ENCODE assay signal across 15 cellular contexts in the genomic region with DNA sequence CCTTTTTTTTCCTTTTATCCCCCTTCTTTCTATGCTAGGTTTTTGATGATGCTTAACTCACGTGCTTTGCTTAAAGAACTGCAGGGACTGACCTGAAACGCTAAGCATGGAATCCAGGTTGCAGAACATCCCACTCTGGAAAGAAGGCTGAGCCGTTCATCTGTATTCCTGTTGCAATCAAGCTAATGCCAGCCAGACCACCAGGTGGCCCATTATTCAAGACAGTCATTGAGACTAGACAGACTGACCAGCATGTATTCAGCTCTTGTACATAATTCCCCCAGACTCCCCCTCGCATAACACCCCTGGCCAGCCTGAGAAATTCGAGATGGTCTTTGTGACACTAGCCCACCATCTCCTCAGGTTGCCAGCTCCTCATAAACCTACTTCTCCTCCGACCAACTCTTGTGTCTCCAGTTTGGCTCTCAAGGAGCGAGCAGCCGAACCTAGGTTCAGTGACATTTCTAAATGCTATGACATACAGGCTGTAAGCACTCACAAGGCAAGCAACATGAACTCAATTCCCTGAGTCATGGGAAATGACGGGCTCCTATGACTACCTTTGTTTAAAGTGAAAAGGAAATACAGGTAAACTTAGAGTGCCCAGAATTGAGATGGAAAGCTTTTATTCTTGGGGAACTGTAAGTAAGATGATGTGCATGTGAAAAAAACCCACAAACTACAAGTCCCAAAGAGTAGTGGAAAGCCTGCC.
DNase-seq lines count a peak whose midpoint lies in the region; ATAC-seq, FAIRE-seq and TF ChIP-seq lines count a peak whose summit lies in the region.
"Had no signal": no experiment of that assay in that cellular context is flagged by ENCODE, and none has a peak within 500 bp of the region (broad histone marks: within the 10 kb centered on the region; RNA-seq: fewer than 3 reads in every experiment).

No MANE protein-coding gene starts in this region.

- H3K4me3 ChIP-seq in HFF-Myc (replicated peaks; ENCODE audit: low read depth, low read length) (no peak overlapping the region), PC-3 (ENCODE audit: low read length) (peak overlapping the region; percentile 11; the same call in 1 of the 2 replicates), H1 (ENCODE audit: extremely low read depth in 1 of 4, insufficient read depth in 2 of 4, low read depth in 3 of 4, low read length in 4 of 4) (no peak overlapping the region), neural progenitor cell (no peak overlapping the region)
- H3K4me3 ChIP-seq: esophagus muscularis mucosa, lung had no signal

- POLR2A ChIA-PET in PC-3 (lab: Charles Lee; ENCODE audit: unreplicated experiment), result no interaction called here
- POLR2A ChIA-PET in H1 (lab: Charles Lee; ENCODE audit: partially characterized antibody), result no interaction called here

- H4K5ac ChIP-seq in H1 (ENCODE audit: insufficient read length, low read depth, low read length), result no peak overlapping the region

- peaks cover 23% of the 10 kb centered on the region for H3K9me3 Mint-ChIP-seq in neural progenitor cell

- H3F3A ChIP-seq in PC-3 (ENCODE audit: low read length, unreplicated experiment) (no peaks in the 10 kb centered on the region), neural progenitor cell (ENCODE audit: low read depth) (no peaks in the 10 kb centered on the region)

- H3K14ac ChIP-seq in H1 (ENCODE audit: insufficient read length), result no peak overlapping the region

- H2BK5ac ChIP-seq in H1 (ENCODE audit: low read depth, low read length), result no peak overlapping the region

- H3K27ac Mint-ChIP-seq in neural progenitor cell, result no peak overlapping the region
- H3K27ac Mint-ChIP-seq: activated B cell treated with CpG ODN at 0.5 μM for 24 hours; activated naive CD4-positive, alpha-beta T cell treated with anti-CD3 and anti-CD28 coated beads, Interleukin-2, amount 10 ng/mL, durations not matched to agents 7 days and 5 days had no signal

- H2AK5ac ChIP-seq in H1 (ENCODE audit: low read depth, low read length), result no peak overlapping the region

- BruUV-seq in PC-3 (replicated peaks; lab: Mats Ljungman, UMichigan), result no TSS peak

- H3K36me3 ChIP-seq in PC-3 (ENCODE audit: low read depth, low read length) (no peaks in the 10 kb centered on the region), H1 (ENCODE audit: control insufficient read depth in 2 of 4, insufficient read depth in 4 of 4, low read length in 3 of 4) (no peaks in the 10 kb centered on the region), neural progenitor cell (no peaks in the 10 kb centered on the region)
- H3K36me3 ChIP-seq: esophagus muscularis mucosa had no signal

- no peak overlapping the region for H3K18ac ChIP-seq in H1 (ENCODE audit: extremely low read depth, low read length)

- no peak overlapping the region for H3K4me3 Mint-ChIP-seq in neural progenitor cell
- H3K4me3 Mint-ChIP-seq: activated B cell treated with CpG ODN at 0.5 μM for 24 hours; activated naive CD4-positive, alpha-beta T cell treated with anti-CD3 and anti-CD28 coated beads, Interleukin-2, amount 10 ng/mL, durations not matched to agents 7 days and 5 days; central memory CD8-positive, alpha-beta T cell had no signal

- H3K4me1 Mint-ChIP-seq in neural progenitor cell, result peaks cover 10% of the 10 kb centered on the region
- H3K4me1 Mint-ChIP-seq: activated B cell treated with CpG ODN at 0.5 μM for 24 hours; activated naive CD4-positive, alpha-beta T cell treated with anti-CD3 and anti-CD28 coated beads, Interleukin-2, amount 10 ng/mL, durations not matched to agents 7 days and 5 days; central memory CD8-positive, alpha-beta T cell had no signal

- H3K4me1 ChIP-seq in PC-3 (ENCODE audit: insufficient read depth, low read length), result peaks cover 23% of the 10 kb centered on the region
- H3K4me1 ChIP-seq in H1 (replicated peaks in 1 of 4; ENCODE audit: control insufficient read depth in 3 of 4, insufficient read depth in 4 of 4, low read length in 3 of 4), result peaks cover 0 to 9% (median 4%) of the 10 kb centered on the region in 4 experiments; a peak in 2 of 7 replicates
- H3K4me1 ChIP-seq in neural progenitor cell, result no peaks in the 10 kb centered on the region

- TF ChIP-seq CTCF in HFF-Myc (IDR thresholded peaks at IDR 0.05; ENCODE audit: low read depth, low read length, missing control alignments) (peak; percentile 9), PC-3 (conservative IDR thresholded peaks at IDR 0.05; ENCODE audit: low read depth, low read length) (peak; percentile 44), H1 (IDR thresholded peaks at IDR 0.05; ENCODE audit: control extremely low read depth in 1 of 3, insufficient read depth in 1 of 3, low read depth in 1 of 3, low read length in 3 of 3) (no peak), neural progenitor cell (IDR thresholded peaks at IDR 0.05) (peak; percentile 13)

- H3K56ac ChIP-seq in H1 (replicated peaks; ENCODE audit: insufficient read length, low read depth, low read length), result no peak overlapping the region

- H3K9ac ChIP-seq in PC-3 (ENCODE audit: low read length) (peak overlapping the region; percentile 19; the same call in 1 of the 2 replicates), H1 (replicated peaks in 1 of 4; ENCODE audit: extremely low read depth in 1 of 4, low read depth in 3 of 4, low read length in 3 of 4) (no peak overlapping the region), neural progenitor cell (no peak overlapping the region)

- H3K4ac ChIP-seq in H1 (replicated peaks; ENCODE audit: insufficient read length, low read depth, low read length), result no peak overlapping the region

- H4K91ac ChIP-seq in H1 (replicated peaks; ENCODE audit: insufficient read length, low read length), result no peak overlapping the region

- H3K9me2 ChIP-seq in PC-3 (replicated peaks; ENCODE audit: low read length), result no peaks in the 10 kb centered on the region

- no peak overlapping the region for H3K23ac ChIP-seq in H1 (ENCODE audit: insufficient read length)

- peaks cover 8% of the 10 kb centered on the region for H3K27me3 Mint-ChIP-seq in neural progenitor cell (ENCODE audit: insufficient read depth, low read depth)
- H3K27me3 Mint-ChIP-seq: activated B cell treated with CpG ODN at 0.5 μM for 24 hours; activated naive CD4-positive, alpha-beta T cell treated with anti-CD3 and anti-CD28 coated beads, Interleukin-2, amount 10 ng/mL, durations not matched to agents 7 days and 5 days had no signal

- H3K4me2 ChIP-seq in PC-3 (ENCODE audit: low read length) (peak overlapping the region; percentile 60), H1 (ENCODE audit: insufficient read depth in 1 of 2, low read depth in 2 of 2, low read length in 2 of 2) (no peak overlapping the region), neural progenitor cell (no peak overlapping the region)

- ATAC-seq in PC-3, result peak; percentile 73
- ATAC-seq in HG03469 (IDR thresholded peaks at IDR 0.05; ENCODE audit: unreplicated experiment), result no peak
- ATAC-seq in GM18519 (IDR thresholded peaks at IDR 0.05; ENCODE audit: low FRiP score, unreplicated experiment), result no peak

- no peak for TF ChIP-seq EP300 in H1 (IDR thresholded peaks at IDR 0.05; ENCODE audit: borderline replicate concordance in 1 of 2, low read depth in 2 of 2, low read length in 2 of 2)

- H2AFZ ChIP-seq in PC-3 (ENCODE audit: low read length) (peak overlapping the region; percentile 57; the same call in 1 of the 2 replicates), H1 (ENCODE audit: low read length) (no peak overlapping the region), neural progenitor cell (replicated peaks) (no peak overlapping the region)

- H3K9me3 ChIP-seq in PC-3 (ENCODE audit: low read length), result peaks cover 4% of the 10 kb centered on the region; the same call in 1 of the 2 replicates
- no peaks in the 10 kb centered on the region for H3K9me3 ChIP-seq in H1 (ENCODE audit: insufficient read depth in 2 of 2, low read depth in 1 of 2, low read length in 1 of 2)
- H3K9me3 ChIP-seq in neural progenitor cell (ENCODE audit: low read depth), result no peaks in the 10 kb centered on the region

- H3K23me2 ChIP-seq in H1 (ENCODE audit: low read depth, low read length), result no peaks in the 10 kb centered on the region

- no peak overlapping the region for H2BK120ac ChIP-seq in H1 (replicated peaks; ENCODE audit: low read depth, low read length)

- H2BK15ac ChIP-seq in H1 (ENCODE audit: low read length), result no peak overlapping the region

- no peaks in the 10 kb centered on the region for H3K27me3 ChIP-seq in PC-3 (ENCODE audit: low read length)
- no peaks in the 10 kb centered on the region for H3K27me3 ChIP-seq in H1 (replicated peaks in 1 of 4; ENCODE audit: control insufficient read depth in 3 of 4, extremely low read depth in 1 of 4, insufficient read depth in 3 of 4, low read length in 3 of 4)
- H3K27me3 ChIP-seq in neural progenitor cell, result no peaks in the 10 kb centered on the region
- H3K27me3 ChIP-seq: esophagus muscularis mucosa had no signal

- H3K27ac ChIP-seq in PC-3 (ENCODE audit: low read length) (peak overlapping the region; percentile 59), H1 (ENCODE audit: low read depth, low read length) (no peak overlapping the region), neural progenitor cell (no peak overlapping the region)
- H3K27ac ChIP-seq: esophagus muscularis mucosa had no signal

- no peaks in the 10 kb centered on the region for H4K20me1 ChIP-seq in PC-3 (ENCODE audit: low read length)
- H4K20me1 ChIP-seq in H1 (replicated peaks in 1 of 2; ENCODE audit: control insufficient read depth in 1 of 2, insufficient read depth in 2 of 2, low read length in 2 of 2), result no peaks in the 10 kb centered on the region
- no peaks in the 10 kb centered on the region for H4K20me1 ChIP-seq in neural progenitor cell (ENCODE audit: low read depth)

- no peak overlapping the region; the same call in 1 of the 2 replicates for H4K8ac ChIP-seq in H1 (ENCODE audit: extremely low read depth, insufficient read depth, low read length)

- no peak overlapping the region for H2BK20ac ChIP-seq in H1 (ENCODE audit: low read length)

- TF ChIP-seq RAD21 in H1 (IDR thresholded peaks at IDR 0.05 in 1 of 2, conservative IDR thresholded peaks at IDR 0.05 in 1 of 2; ENCODE audit: low read depth in 2 of 2, low read length in 2 of 2), result peak; percentile 6 to 29; a peak in 1 of 4 replicates

- DNase-seq in HFF-Myc (ENCODE audit: extremely low read depth, low read depth) (no peak), PC-3 (peak; percentile 77), H1 (ENCODE audit: low read depth in 1 of 2, low spot score in 2 of 2) (no peak), neural progenitor cell (ENCODE audit: low spot score) (peak; percentile 25), NCI-H146 (lab: John Stamatoyannopoulos, UW) (no peak)
- DNase-seq: activated B cell treated with CpG ODN at 0.5 μM for 24 hours; activated naive CD4-positive, alpha-beta T cell treated with anti-CD3 and anti-CD28 coated beads, Interleukin-2, amount 10 ng/mL, durations not matched to agents 7 days and 5 days; GOT3; NCI-H2171; stimulated activated naive CD4-positive, alpha-beta T cell treated with Interleukin-2 at 50 U/mL for 16 hours had no signal

- WGBS in H1 (ENCODE audit: extremely low coverage in 1 of 2, insufficient coverage in 1 of 2, insufficient read length in 1 of 2, insufficient replicate concordance in 2 of 2, low coverage in 1 of 2, low lambda C conversion rate in 2 of 2, missing lambda C conversion rate in 1 of 2), 2 experiments, result 92% methylated on average over 8 of the region's 9 CpGs; no CpG with 5 or more reads in 1 of the 2 experiments

- TF ChIP-seq POLR2A in H1 (IDR thresholded peaks at IDR 0.05; ENCODE audit: control extremely low read depth in 1 of 2, low read depth in 2 of 2, low read length in 2 of 2), result no peak

- intact Hi-C loops in PC-3 (cut with micrococcal nuclease), result loop anchor here (2.0 to 10.0 kb wide), 2 partner anchors 112 to 146 kb away; no protein-coding TSS in a partner anchor

- H3K79me2 ChIP-seq in PC-3 (ENCODE audit: low read length), result no peaks in the 10 kb centered on the region
- no peaks in the 10 kb centered on the region for H3K79me2 ChIP-seq in H1 (ENCODE audit: control insufficient read depth in 1 of 2, insufficient read depth in 2 of 2, low read length in 2 of 2)
- no peaks in the 10 kb centered on the region for H3K79me2 ChIP-seq in neural progenitor cell (ENCODE audit: low read depth)

- no peak for FAIRE-seq in H1 (lab: Jason Lieb, UNC)

- H2BK12ac ChIP-seq in H1 (ENCODE audit: low read depth, low read length), result no peak overlapping the region

- CTCF ChIA-PET in PC-3 (lab: Charles Lee), result interaction anchor here (0.6 kb wide), 2 partner anchors 81 to 293 kb away, joined by 3 read pairs; no protein-coding TSS in a partner anchor
- CTCF ChIA-PET in H1 (lab: Charles Lee; ENCODE audit: partially characterized antibody), result interaction anchor here (0.7 to 0.8 kb wide), 2 partner anchors 63 to 112 kb away, joined by 3 read pairs; no protein-coding TSS in a partner anchor

- no peaks in the 10 kb centered on the region for H3K79me1 ChIP-seq in H1 (ENCODE audit: low read depth, low read length)

- H3K36me3 Mint-ChIP-seq in neural progenitor cell, result peaks cover 2% of the 10 kb centered on the region
- H3K36me3 Mint-ChIP-seq: activated naive CD4-positive, alpha-beta T cell treated with anti-CD3 and anti-CD28 coated beads, Interleukin-2, amount 10 ng/mL, durations not matched to agents 7 days and 5 days had no signal

Comparison
In these comparisons a context has a peak if more than half of its experiments do, and no peak if none do; other contexts are left out.
1. DNase-seq: peak in PC-3 (single experiment) and neural progenitor cell (single experiment); none in HFF-Myc (single experiment), H1 (0 of 2) and NCI-H146 (single experiment).
2. CTCF ChIP-seq: peak in HFF-Myc (single experiment), PC-3 (single experiment) and neural progenitor cell (single experiment); none in H1 (0 of 3).